ENCODE assay signal across 23 cellular contexts in the genomic region with DNA sequence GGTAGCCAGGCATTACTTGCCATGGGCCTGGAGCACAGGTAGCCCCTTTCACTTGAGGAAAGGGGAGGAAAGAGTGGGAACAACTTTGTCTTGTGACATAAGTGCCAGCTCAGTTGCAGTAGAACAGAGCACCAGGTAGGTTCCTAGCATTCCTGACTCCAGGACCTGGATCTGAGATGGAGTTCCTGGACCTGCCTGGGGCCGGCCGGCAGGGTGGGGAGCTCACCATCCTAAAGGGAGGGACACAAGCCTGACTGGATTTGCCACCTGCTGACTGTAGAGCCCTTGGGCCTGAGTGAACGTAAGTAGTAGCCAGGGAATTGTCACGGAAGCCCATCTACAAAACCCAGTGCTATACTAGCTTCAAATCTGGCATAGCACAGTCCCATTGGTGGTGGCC.
DNase-seq lines count a peak whose midpoint lies in the region; ATAC-seq, FAIRE-seq and TF ChIP-seq lines count a peak whose summit lies in the region.
"Had no signal": no experiment of that assay in that cellular context is flagged by ENCODE, and none has a peak within 500 bp of the region (broad histone marks: within the 10 kb centered on the region; RNA-seq: fewer than 3 reads in every experiment).

No MANE protein-coding gene starts in this region.

- no peaks in the 10 kb centered on the region for H4K20me1 ChIP-seq in HepG2 (ENCODE audit: insufficient read depth, low read length)
- H4K20me1 ChIP-seq: BLaER1 treated with 17β-estradiol and CSF1 and Interleukin-3, amounts not matched to agents 10 nM and 100 nM had no signal

- peak; percentile 47; the same call in 2 of the 3 replicates for ATAC-seq in HepG2
- no peak for ATAC-seq in right lobe of liver
- ATAC-seq in HG03439 (IDR thresholded peaks at IDR 0.05; ENCODE audit: unreplicated experiment) = no peak
- ATAC-seq: CD8-positive, alpha-beta T cell; GM12878 had no signal

- CTCF ChIA-PET in HepG2 (lab: Yijun Ruan, JAX; ENCODE audit: low intra/inter-chr PET ratio, low total read pairs) = no interaction called here

- no peak overlapping the region for H2AFZ ChIP-seq in HepG2 (ENCODE audit: low read length)

- H3K4me3 ChIP-seq in HepG2 (replicated peaks in 1 of 3; ENCODE audit: insufficient read depth in 1 of 3, low read depth in 2 of 3, low read length in 3 of 3) (no peak overlapping the region), right lobe of liver (no peak overlapping the region), kidney (ENCODE audit: low read length in 2 of 2) (no peak overlapping the region)
- H3K4me3 ChIP-seq: BLaER1 treated with 17β-estradiol and CSF1 and Interleukin-3, amounts not matched to agents 10 nM and 100 nM; GM12878 had no signal

- intact Hi-C loops in HepG2 (cut with micrococcal nuclease; ENCODE audit: unreplicated experiment) (no loop called here), right lobe of liver (cut with DNase I) (no loop called here), kidney (cut with DNase I) (no loop called here)

- TF ChIP-seq POLR2A in HepG2 (IDR thresholded peaks at IDR 0.05; ENCODE audit: insufficient read depth in 1 of 2, low read depth in 2 of 2, low read length in 2 of 2) (no peak), right lobe of liver (IDR thresholded peaks at IDR 0.05) (no peak)

- peaks cover 19% of the 10 kb centered on the region for H3K4me1 ChIP-seq in HepG2 (ENCODE audit: insufficient read depth, low read length)
- H3K4me1 ChIP-seq in right lobe of liver = peaks cover 0 to 9% (median 0%) of the 10 kb centered on the region in 4 donors
- H3K4me1 ChIP-seq in kidney (ENCODE audit: control insufficient read depth in 1 of 2, insufficient read depth in 1 of 2, low read depth in 1 of 2, low read length in 2 of 2) = no peaks in the 10 kb centered on the region
- H3K4me1 ChIP-seq: BLaER1 treated with 17β-estradiol and CSF1 and Interleukin-3, amounts not matched to agents 10 nM and 100 nM; Caco-2 had no signal

- 44% methylated on average over 3 of the region's 4 CpGs for WGBS in HepG2 (ENCODE audit: low lambda C conversion rate)
- WGBS in right lobe of liver (ENCODE audit: insufficient coverage, low coverage, low lambda C conversion rate, missing lambda C conversion rate) = no CpG with 5 or more reads among the region's 4 CpGs

- TF ChIP-seq EP300 in HepG2 (IDR thresholded peaks at IDR 0.05; ENCODE audit: low read depth in 2 of 2, low read length in 2 of 2) (no peak), HepG2 (CRISPR knock-in tag; IDR thresholded peaks at IDR 0.05; ENCODE audit: borderline replicate concordance) (no peak)

- TF ChIP-seq RAD21 in HepG2 (CRISPR knock-in tag; IDR thresholded peaks at IDR 0.05) = no peak

- H3K27ac ChIP-seq in HepG2 (ENCODE audit: extremely low read length, insufficient read depth, low read length) (no peak overlapping the region), right lobe of liver (no peak overlapping the region), kidney (ENCODE audit: low read depth in 2 of 2, low read length in 2 of 2) (no peak overlapping the region)
- H3K27ac ChIP-seq: BLaER1 treated with 17β-estradiol and CSF1 and Interleukin-3, amounts not matched to agents 10 nM and 100 nM; C4-2B had no signal

- POLR2A ChIA-PET in HepG2 (lab: Yijun Ruan, JAX) = no interaction called here

- no TSS peak for BruUV-seq in HepG2 (replicated peaks; lab: Mats Ljungman, UMichigan)

- H3K9ac ChIP-seq in HepG2 (ENCODE audit: insufficient read depth, low read depth, low read length) = no peak overlapping the region
- no peak overlapping the region for H3K9ac ChIP-seq in kidney (ENCODE audit: low read length in 2 of 2)
- H3K9ac ChIP-seq: BLaER1 treated with 17β-estradiol and CSF1 and Interleukin-3, amounts not matched to agents 10 nM and 100 nM had no signal

- H3K27me3 ChIP-seq in HepG2 (ENCODE audit: control insufficient read depth in 1 of 2, insufficient read depth in 2 of 2, low read length in 2 of 2) (peaks cover 0 to 1% of the 10 kb centered on the region in 2 experiments; a peak in 1 of 5 replicates), right lobe of liver (no peaks in the 10 kb centered on the region)
- H3K27me3 ChIP-seq: BLaER1 treated with 17β-estradiol and CSF1 and Interleukin-3, amounts not matched to agents 10 nM and 100 nM had no signal

- in situ Hi-C loops in HepG2 (cut with HindIII; ENCODE audit: extremely low pct_ligation_motif_present, low pct_unique_long_range_greater_than_20kb) = no loop called here

- TF ChIP-seq CTCF in HepG2 (CRISPR knock-in tag; IDR thresholded peaks at IDR 0.05) (no peak), right lobe of liver (IDR thresholded peaks at IDR 0.05) (no peak), kidney (IDR thresholded peaks at IDR 0.05; ENCODE audit: borderline replicate concordance, extremely low read depth, insufficient read depth) (no peak)

- no peaks in the 10 kb centered on the region for H3K36me3 ChIP-seq in HepG2 (replicated peaks in 1 of 2; ENCODE audit: control insufficient read depth in 1 of 2, insufficient read depth in 2 of 2, low read length in 2 of 2)
- no peaks in the 10 kb centered on the region for H3K36me3 ChIP-seq in right lobe of liver
- no peaks in the 10 kb centered on the region for H3K36me3 ChIP-seq in kidney (ENCODE audit: control insufficient read depth in 1 of 2, insufficient read depth in 2 of 2, low read length in 2 of 2)
- H3K36me3 ChIP-seq: BLaER1 treated with 17β-estradiol and CSF1 and Interleukin-3, amounts not matched to agents 10 nM and 100 nM had no signal

- H3K4me2 ChIP-seq in HepG2 (ENCODE audit: low read depth, low read length) = no peak overlapping the region
- H3K4me2 ChIP-seq: BLaER1 treated with 17β-estradiol and CSF1 and Interleukin-3, amounts not matched to agents 10 nM and 100 nM had no signal

- FAIRE-seq in HepG2 (lab: Jason Lieb, UNC) (no peak), HTR-8/SVneo (lab: Jason Lieb, UNC) (peak; percentile 9), kidney (lab: Jason Lieb, UNC) (no peak)
- FAIRE-seq: A204.1, D721Med, GM12878, GM12892, GM19239 had no signal

- no peak for DNase-seq in HepG2 (ENCODE audit: low spot score)
- no peak for DNase-seq in right lobe of liver
- no peak for DNase-seq in HTR-8/SVneo (ENCODE audit: insufficient read length, low spot score)
- peak; percentile 36 for DNase-seq in kidney
- DNase-seq in globus pallidus (ENCODE audit: low spot score) = no peak
- no peak for DNase-seq in NCI-H146 treated with DMSO at 0.1 percent for 48 hours (lab: John Stamatoyannopoulos, UW; ENCODE audit: unreplicated experiment)
- DNase-seq: 8988T; ACHN; AML-193; Caco-2; Calu3; CD4-positive, alpha-beta T cell; CD8-positive, alpha-beta T cell; DMS79 treated with DMSO at 0.1 percent for 48 hours; GDM1 had no signal

- no peaks in the 10 kb centered on the region for H3K9me3 ChIP-seq in HepG2 (ENCODE audit: low read length)
- no peaks in the 10 kb centered on the region for H3K9me3 ChIP-seq in right lobe of liver
- H3K9me3 ChIP-seq in kidney (ENCODE audit: control insufficient read depth in 1 of 2, low read length in 2 of 2) = peaks cover 0 to 8% of the 10 kb centered on the region in 2 donors
- H3K9me3 ChIP-seq: BLaER1 treated with 17β-estradiol and CSF1 and Interleukin-3, amounts not matched to agents 10 nM and 100 nM; Caco-2 had no signal

- H3K79me2 ChIP-seq in HepG2 (ENCODE audit: insufficient read depth, low read length) = no peaks in the 10 kb centered on the region

TF ChIP-seq in HepG2, 621 proteins besides CTCF, POLR2A, EP300 and RAD21 (continues in another document):
- TF ChIP-seq CREB1 (IDR thresholded peaks at IDR 0.05) (no peak), CREB1 (CRISPR knock-in tag; IDR thresholded peaks at IDR 0.05) (no peak), MED8 (CRISPR knock-in tag; IDR thresholded peaks at IDR 0.05; ENCODE audit: insufficient replicate concordance) (no peak), ZBTB7B (CRISPR knock-in tag; IDR thresholded peaks at IDR 0.05) (no peak), CAMTA2 (CRISPR knock-in tag; IDR thresholded peaks at IDR 0.05; ENCODE audit: borderline replicate concordance) (no peak), TCF12 (IDR thresholded peaks at IDR 0.05) (no peak), TCF12 (CRISPR knock-in tag; IDR thresholded peaks at IDR 0.05) (no peak), SRSF1 (optimal IDR thresholded peaks at IDR 0.05; ENCODE audit: low read depth, low read length) (no peak), FOXM1 (CRISPR knock-in tag; IDR thresholded peaks at IDR 0.05) (no peak), ZNF720 (CRISPR knock-in tag; IDR thresholded peaks at IDR 0.05) (no peak), ZBTB38 (CRISPR knock-in tag; IDR thresholded peaks at IDR 0.05) (no peak), ZNF670 (CRISPR knock-in tag; IDR thresholded peaks at IDR 0.05; ENCODE audit: borderline replicate concordance) (no peak), ZNF207 (IDR thresholded peaks at IDR 0.05; ENCODE audit: borderline replicate concordance) (no peak), HIVEP1 (CRISPR knock-in tag; IDR thresholded peaks at IDR 0.05) (no peak), ZNF282 (IDR thresholded peaks at IDR 0.05; ENCODE audit: partially characterized antibody) (no peak)
- TF ChIP-seq, protein P1, sequence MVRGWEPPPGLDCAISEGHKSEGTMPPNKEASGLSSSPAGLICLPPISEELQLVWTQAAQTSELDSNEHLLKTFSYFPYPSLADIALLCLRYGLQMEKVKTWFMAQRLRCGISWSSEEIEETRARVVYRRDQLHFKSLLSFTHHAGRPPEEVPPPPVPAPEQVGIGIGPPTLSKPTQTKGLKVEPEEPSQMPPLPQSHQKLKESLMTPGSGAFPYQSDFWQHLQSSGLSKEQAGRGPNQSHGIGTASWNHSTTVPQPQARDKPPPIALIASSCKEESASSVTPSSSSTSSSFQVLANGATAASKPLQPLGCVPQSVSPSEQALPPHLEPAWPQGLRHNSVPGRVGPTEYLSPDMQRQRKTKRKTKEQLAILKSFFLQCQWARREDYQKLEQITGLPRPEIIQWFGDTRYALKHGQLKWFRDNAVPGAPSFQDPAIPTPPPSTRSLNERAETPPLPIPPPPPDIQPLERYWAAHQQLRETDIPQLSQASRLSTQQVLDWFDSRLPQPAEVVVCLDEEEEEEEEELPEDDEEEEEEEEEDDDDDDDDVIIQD (CRISPR knock-in tag; IDR thresholded peaks at IDR 0.05; ENCODE audit: low read depth) = no peak
- TF ChIP-seq, protein P2, sequence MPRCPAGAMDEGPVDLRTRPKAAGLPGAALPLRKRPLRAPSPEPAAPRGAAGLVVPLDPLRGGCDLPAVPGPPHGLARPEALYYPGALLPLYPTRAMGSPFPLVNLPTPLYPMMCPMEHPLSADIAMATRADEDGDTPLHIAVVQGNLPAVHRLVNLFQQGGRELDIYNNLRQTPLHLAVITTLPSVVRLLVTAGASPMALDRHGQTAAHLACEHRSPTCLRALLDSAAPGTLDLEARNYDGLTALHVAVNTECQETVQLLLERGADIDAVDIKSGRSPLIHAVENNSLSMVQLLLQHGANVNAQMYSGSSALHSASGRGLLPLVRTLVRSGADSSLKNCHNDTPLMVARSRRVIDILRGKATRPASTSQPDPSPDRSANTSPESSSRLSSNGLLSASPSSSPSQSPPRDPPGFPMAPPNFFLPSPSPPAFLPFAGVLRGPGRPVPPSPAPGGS (CRISPR knock-in tag; IDR thresholded peaks at IDR 0.05) = no peak
